22 cellular contexts compared by ENCODE assay signal in the genomic region with DNA sequence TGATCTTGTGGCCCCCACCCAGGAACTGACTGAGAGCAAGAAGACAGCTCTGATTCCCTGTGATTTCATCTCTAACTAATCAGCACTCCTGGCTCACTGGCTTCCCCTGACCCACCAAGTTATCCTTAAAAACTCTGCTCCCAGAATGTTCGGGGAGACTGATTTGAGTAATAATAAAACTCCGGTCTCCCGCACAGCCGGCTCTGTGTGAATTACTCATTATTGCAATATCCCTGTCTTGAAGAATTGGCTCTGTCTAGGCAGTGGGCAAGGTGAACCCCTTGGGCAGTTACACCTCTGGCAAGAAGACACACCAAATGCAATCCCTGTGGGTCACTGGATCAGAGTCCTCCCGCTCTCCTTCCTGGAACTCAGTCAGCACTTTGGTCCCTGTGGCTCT. TPM values are rescaled to one million over a fixed set of nuclear protein-coding genes. Genes with fewer than 3 reads are reported as not detected.
"Had no signal": no experiment of that assay in that cellular context is flagged by ENCODE, and none has a peak within 500 bp of the region (broad histone marks: within the 10 kb centered on the region; RNA-seq: fewer than 3 reads in every experiment).

No MANE protein-coding gene starts in this region.

- H3K36me3 ChIP-seq: brain microvascular endothelial cell, left lung, neutrophil, pancreas, tibial nerve, uterus had no signal

- H3K4me1 Mint-ChIP-seq: T-cell had no signal

- H3K27ac Mint-ChIP-seq: activated CD4-positive, alpha-beta T cell treated with anti-CD3 and anti-CD28 coated beads, Interleukin-2, amount 10 ng/mL, durations not matched to agents 24 days and 14 days; activated CD8-positive, alpha-beta T cell treated with anti-CD3 and anti-CD28 coated beads for 36 hours; activated naive CD4-positive, alpha-beta T cell treated with anti-CD3 and anti-CD28 coated beads for 36 hours; activated T-cell treated with anti-CD3 and anti-CD28 coated beads, Interleukin-2, amount 50 U/mL, for 24 hours; activated T-helper 2 cell treated with anti-CD3 and anti-CD28 coated beads, Interferon-gamma antibody, Interleukin-2, Interleukin-4, amounts not matched to agents 10 μg/mL and 5 μg/mL and 100 μg/mL, durations not matched to agents 14 hours and 24 hours and 36 hours; naive thymus-derived CD4-positive, alpha-beta T cell; T-cell had no signal

- H3K27me3 ChIP-seq: brain microvascular endothelial cell, left lung, neutrophil, pancreas, tibial nerve, uterus had no signal

- H3K27ac ChIP-seq: brain microvascular endothelial cell, left lung, neutrophil, pancreas, tibial nerve, uterus had no signal

- H3K4me1 ChIP-seq: pancreas, tibial nerve, uterus had no signal

- H3K9me3 ChIP-seq: left lung, mucosa of descending colon, neutrophil, pancreas, tibial nerve, uterus had no signal

- DNase-seq: activated CD4-positive, alpha-beta T cell treated with anti-CD3 and anti-CD28 coated beads, Interleukin-2, amount 10 ng/mL, durations not matched to agents 24 days and 14 days; activated CD8-positive, alpha-beta T cell treated with anti-CD3 and anti-CD28 coated beads for 36 hours; activated naive CD4-positive, alpha-beta T cell treated with anti-CD3 and anti-CD28 coated beads for 36 hours; activated naive CD8-positive, alpha-beta T cell treated with anti-CD3 and anti-CD28 coated beads, Interleukin-2, amount 50 U/mL, for 24 hours; activated T-cell treated with anti-CD3 and anti-CD28 coated beads, Interleukin-2, amount 50 U/mL, for 24 hours; anterior cingulate cortex; brain microvascular endothelial cell; central memory CD4-positive, alpha-beta T cell; head of caudate nucleus; left lung; mucosa of descending colon; naive thymus-derived CD4-positive, alpha-beta T cell; pancreas; stimulated activated CD4-positive, alpha-beta T cell treated with anti-CD3 and anti-CD28 coated beads, Interleukin-1b, Interleukin-23, amount 100 ng/mL, for 48 hours; stimulated activated CD8-positive, alpha-beta memory T cell treated with anti-CD3 and anti-CD28 coated beads, Interleukin-4, amount 100 ng/mL, for 48 hours; T-cell; T-helper 9 cell; uterus had no signal

- ATAC-seq: activated CD8-positive, alpha-beta T cell treated with anti-CD3 and anti-CD28 coated beads for 36 hours; left lung; naive thymus-derived CD4-positive, alpha-beta T cell; pancreas; T-cell had no signal

- H3K36me3 Mint-ChIP-seq: T-cell had no signal

- H3K4me3 ChIP-seq: left lung, mucosa of descending colon, pancreas, tibial nerve, uterus had no signal

- H3K4me3 Mint-ChIP-seq: activated CD4-positive, alpha-beta T cell treated with anti-CD3 and anti-CD28 coated beads, Interleukin-2, amount 10 ng/mL, durations not matched to agents 24 days and 14 days; activated CD8-positive, alpha-beta T cell treated with anti-CD3 and anti-CD28 coated beads for 36 hours; activated naive CD4-positive, alpha-beta T cell treated with anti-CD3 and anti-CD28 coated beads for 36 hours; activated naive CD8-positive, alpha-beta T cell treated with anti-CD3 and anti-CD28 coated beads, Interleukin-2, amount 50 U/mL, for 24 hours; activated T-cell treated with anti-CD3 and anti-CD28 coated beads, Interleukin-2, amount 50 U/mL, for 24 hours; naive thymus-derived CD4-positive, alpha-beta T cell; stimulated activated naive CD8-positive, alpha-beta T cell treated with anti-CD3 and anti-CD28 coated beads, Interleukin-15, Interleukin-2, amounts not matched to agents 100 ng/mL and 50 ng/mL, for 24 hours; T-cell had no signal

- H3K9me3 Mint-ChIP-seq: activated CD4-positive, alpha-beta T cell treated with anti-CD3 and anti-CD28 coated beads, Interleukin-2, amount 10 ng/mL, durations not matched to agents 24 days and 14 days; activated CD8-positive, alpha-beta T cell treated with anti-CD3 and anti-CD28 coated beads for 36 hours; activated naive CD4-positive, alpha-beta T cell treated with anti-CD3 and anti-CD28 coated beads for 36 hours; activated naive CD8-positive, alpha-beta T cell treated with anti-CD3 and anti-CD28 coated beads, Interleukin-2, amount 50 U/mL, for 24 hours; activated T-cell treated with anti-CD3 and anti-CD28 coated beads, Interleukin-2, amount 50 U/mL, for 24 hours; activated T-helper 2 cell treated with anti-CD3 and anti-CD28 coated beads, Interferon-gamma antibody, Interleukin-2, Interleukin-4, amounts not matched to agents 10 μg/mL and 5 μg/mL and 100 μg/mL, durations not matched to agents 14 hours and 24 hours and 36 hours; stimulated activated naive CD8-positive, alpha-beta T cell treated with anti-CD3 and anti-CD28 coated beads, Interleukin-15, Interleukin-2, amounts not matched to agents 100 ng/mL and 50 ng/mL, for 24 hours; T-cell had no signal

RNA-seq across cellular contexts. Expression of gene SLC7A7, which starts 21.3 kb away (rescaled TPM):
- total RNA-seq: activated CD4-positive, alpha-beta T cell treated with anti-CD3 and anti-CD28 coated beads, Interleukin-2, amount 10 ng/mL, durations not matched to agents 24 days and 14 days; activated T-helper 2 cell treated with anti-CD3 and anti-CD28 coated beads, Interferon-gamma antibody, Interleukin-2, Interleukin-4, amounts not matched to agents 10 μg/mL and 5 μg/mL and 100 μg/mL, durations not matched to agents 14 hours and 24 hours and 36 hours had no signal

RNA-seq across cellular contexts. Expression of gene MMP14, which starts 42.4 kb away (rescaled TPM):
- polyA plus RNA-seq: naive thymus-derived CD4-positive, alpha-beta T cell had no signal
